ENCODE assay signal across 8 cellular contexts in the genomic region with DNA sequence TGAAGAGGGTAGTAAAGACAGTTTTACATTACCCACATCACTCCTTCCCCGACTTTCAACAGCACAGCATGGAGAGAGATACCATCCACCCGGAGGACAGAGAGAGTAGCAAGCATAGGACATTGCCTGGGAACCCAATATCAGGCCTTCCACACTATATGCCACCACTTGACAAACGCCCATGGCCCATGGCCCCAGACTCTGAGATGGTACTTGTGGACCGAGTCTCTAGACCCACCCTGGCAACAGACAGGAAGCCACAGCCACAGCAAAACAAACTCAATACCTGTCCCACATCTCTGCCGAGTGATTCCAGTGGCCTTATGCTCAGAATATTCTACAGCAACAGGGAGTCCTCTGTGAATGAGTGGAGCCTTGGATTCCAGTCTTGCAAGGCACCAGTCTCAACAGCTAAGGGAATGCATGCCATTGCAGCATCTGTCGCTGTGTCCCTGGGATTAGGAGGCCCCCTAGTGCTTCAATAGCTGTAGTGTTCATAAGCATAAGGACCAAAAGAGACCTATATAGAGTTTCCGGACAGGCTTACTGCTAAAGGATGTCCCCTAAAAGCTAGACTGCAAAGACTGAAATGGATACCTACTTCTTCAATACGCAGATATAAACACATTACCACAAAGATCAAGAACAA. TPM values are rescaled to one million over a fixed set of nuclear protein-coding genes. Genes with fewer than 3 reads are reported as not detected.
DNase-seq lines count a peak whose midpoint lies in the region; ATAC-seq, FAIRE-seq and TF ChIP-seq lines count a peak whose summit lies in the region.
"Had no signal": no experiment of that assay in that cellular context is flagged by ENCODE, and none has a peak within 500 bp of the region (broad histone marks: within the 10 kb centered on the region; RNA-seq: fewer than 3 reads in every experiment).

No MANE protein-coding gene starts in this region.

- H3K4me1 ChIP-seq in Peyer's patch: no peaks in the 10 kb centered on the region
- no peaks in the 10 kb centered on the region for H3K4me1 ChIP-seq in kidney (ENCODE audit: control insufficient read depth in 1 of 2, insufficient read depth in 1 of 2, low read depth in 1 of 2, low read length in 2 of 2)
- H3K4me1 ChIP-seq in testis: no peaks in the 10 kb centered on the region

- TF ChIP-seq CTCF in Peyer's patch (IDR thresholded peaks at IDR 0.05) (peak in 4 of 6 experiments; percentile 17 to 46 (median 34)), astrocyte of the spinal cord (IDR thresholded peaks at IDR 0.05; ENCODE audit: low read depth, low read length) (peak; percentile 47), kidney (IDR thresholded peaks at IDR 0.05; ENCODE audit: borderline replicate concordance, extremely low read depth, insufficient read depth) (peak; percentile 31), testis (IDR thresholded peaks at IDR 0.05) (peak in 1 of 3 experiments; percentile 16)

- FAIRE-seq in kidney (lab: Jason Lieb, UNC): no peak

- H3K36me3 ChIP-seq in Peyer's patch (no peaks in the 10 kb centered on the region), kidney (ENCODE audit: control insufficient read depth in 1 of 2, insufficient read depth in 2 of 2, low read length in 2 of 2) (no peaks in the 10 kb centered on the region), testis (ENCODE audit: low read depth, missing control alignments) (no peaks in the 10 kb centered on the region)

- no peaks in the 10 kb centered on the region for H3K27me3 ChIP-seq in Peyer's patch
- no peaks in the 10 kb centered on the region for H3K27me3 ChIP-seq in testis

- ATAC-seq in GM19351 (IDR thresholded peaks at IDR 0.05; ENCODE audit: unreplicated experiment) (peak; percentile 99), HG03521 (IDR thresholded peaks at IDR 0.05; ENCODE audit: unreplicated experiment) (peak; percentile 72)

- DNase-seq in EH (ENCODE audit: low read depth) (peak; percentile 67), Peyer's patch (no peak), astrocyte of the spinal cord (ENCODE audit: low read depth, low spot score) (peak; percentile 33), kidney (no peak), testis (peak; percentile 52)

- H3K9me3 ChIP-seq in Peyer's patch (no peaks in the 10 kb centered on the region), kidney (ENCODE audit: control insufficient read depth in 1 of 2, low read length in 2 of 2) (no peaks in the 10 kb centered on the region), testis (no peaks in the 10 kb centered on the region)

- H3K27ac ChIP-seq in Peyer's patch (no peak overlapping the region), kidney (ENCODE audit: low read depth in 2 of 2, low read length in 2 of 2) (no peak overlapping the region), testis (no peak overlapping the region)

- intact Hi-C loops in kidney (cut with DNase I): no loop called here
- intact Hi-C loops in testis (cut with DNase I; ENCODE audit: low total_unique reads): no loop called here

- no peak overlapping the region for H3K9ac ChIP-seq in kidney (ENCODE audit: low read length in 2 of 2)

- in situ Hi-C loops in astrocyte of the spinal cord (cut with HindIII; ENCODE audit: low sequenced_read_pairs): no loop called here

- WGBS in testis, 2 donors: 51 to 60% methylated on average over 4 to 8 of the region's 8 CpGs

- TF ChIP-seq POLR2A in Peyer's patch (IDR thresholded peaks at IDR 0.05): no peak
- no peak for TF ChIP-seq POLR2A in testis (IDR thresholded peaks at IDR 0.05)

- H3K4me3 ChIP-seq in Peyer's patch: no peak overlapping the region
- no peak overlapping the region for H3K4me3 ChIP-seq in astrocyte of the spinal cord (ENCODE audit: low read depth, low read length)
- no peak overlapping the region for H3K4me3 ChIP-seq in kidney (ENCODE audit: low read length in 2 of 2)
- no peak overlapping the region for H3K4me3 ChIP-seq in testis

RNA-seq across cellular contexts. Expression of a gene that starts 14.7 kb away (rescaled TPM):
- not detected for total RNA-seq in Peyer's patch
- total RNA-seq in kidney: not detected
- polyA plus RNA-seq in kidney (ENCODE audit: insufficient read depth, low read depth, low replicate concordance): not detected
- total RNA-seq in testis: 1 to 10 TPM; 4.4 to 5.9 TPM
- 4.5 TPM for polyA plus RNA-seq in testis (ENCODE audit: insufficient read depth, low read depth, low replicate concordance)
- total RNA-seq: temporal lobe had no signal

Comparison
In these comparisons a context has a peak if more than half of its experiments do, and no peak if none do; other contexts are left out.
1. DNase-seq: peak in EH (single experiment), astrocyte of the spinal cord (single experiment) and testis (single experiment); none in Peyer's patch (0 of 3) and kidney (single experiment).